Comparison of ENCODE assay signal across 1 cellular context in the genomic region with DNA sequence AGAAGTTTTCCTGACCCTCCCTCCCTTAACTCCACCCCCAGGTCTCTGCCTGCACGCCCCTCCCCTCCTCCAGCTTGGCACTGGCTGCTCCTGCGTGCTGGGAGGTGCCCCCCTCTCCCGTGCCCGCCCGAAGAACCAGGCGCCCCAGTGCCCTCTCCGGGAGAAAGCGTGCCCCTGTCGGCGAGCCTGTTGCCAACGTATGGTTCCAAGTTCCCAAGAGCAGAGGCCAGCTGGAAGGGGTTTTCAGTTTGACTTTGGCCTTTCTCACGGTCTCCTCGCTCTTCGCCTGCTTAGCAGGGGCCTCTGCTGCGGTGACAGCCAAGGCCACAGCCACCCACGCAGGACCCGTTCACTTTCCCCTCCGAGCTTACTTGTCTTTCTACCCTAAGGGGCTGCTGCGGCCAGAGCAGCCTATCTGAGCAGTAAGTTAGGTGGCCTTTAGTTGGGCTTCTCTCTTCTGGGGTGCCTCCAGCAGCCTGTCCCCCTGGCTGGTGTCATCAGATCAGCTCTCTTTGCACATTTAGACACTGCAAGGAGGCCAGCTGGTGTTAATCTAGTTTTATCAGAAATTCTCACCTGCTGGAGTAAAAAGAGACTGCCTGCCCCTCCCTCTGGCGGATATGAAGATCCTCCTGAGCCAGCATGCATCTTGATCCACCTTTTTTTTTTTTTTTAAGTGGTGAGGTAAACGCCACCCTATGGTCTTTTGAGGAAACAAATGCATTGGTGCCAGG.
TF ChIP-seq lines count a peak whose summit lies in the region.

No MANE protein-coding gene starts in this region.

TF ChIP-seq in GM12878, 131 proteins besides CTCF, POLR2A, EP300 and RAD21 (continued from another document):
- TF ChIP-seq, protein P1, sequence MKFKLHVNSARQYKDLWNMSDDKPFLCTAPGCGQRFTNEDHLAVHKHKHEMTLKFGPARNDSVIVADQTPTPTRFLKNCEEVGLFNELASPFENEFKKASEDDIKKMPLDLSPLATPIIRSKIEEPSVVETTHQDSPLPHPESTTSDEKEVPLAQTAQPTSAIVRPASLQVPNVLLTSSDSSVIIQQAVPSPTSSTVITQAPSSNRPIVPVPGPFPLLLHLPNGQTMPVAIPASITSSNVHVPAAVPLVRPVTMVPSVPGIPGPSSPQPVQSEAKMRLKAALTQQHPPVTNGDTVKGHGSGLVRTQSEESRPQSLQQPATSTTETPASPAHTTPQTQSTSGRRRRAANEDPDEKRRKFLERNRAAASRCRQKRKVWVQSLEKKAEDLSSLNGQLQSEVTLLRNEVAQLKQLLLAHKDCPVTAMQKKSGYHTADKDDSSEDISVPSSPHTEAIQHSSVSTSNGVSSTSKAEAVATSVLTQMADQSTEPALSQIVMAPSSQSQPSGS (IDR thresholded peaks at IDR 0.05; ENCODE audit: low read length) = no peak
- TF ChIP-seq ZNF384 (IDR thresholded peaks at IDR 0.05; ENCODE audit: borderline replicate concordance, low read depth, low read length) (peak; percentile 39; the same call in 1 of the 2 replicates), TCF12 (IDR thresholded peaks at IDR 0.05; ENCODE audit: low read depth, low read length) (peak; percentile 58; the same call in 1 of the 2 replicates), BHLHE40 (IDR thresholded peaks at IDR 0.05; ENCODE audit: borderline replicate concordance in 1 of 2, low read depth in 2 of 2, low read length in 1 of 2) (peak in 1 of 2 experiments; percentile 32; a peak in 1 of 4 replicates), MTA2 (IDR thresholded peaks at IDR 0.05; ENCODE audit: low read depth) (0 out of 2 replicates have a peak, but pooled peaks have one; percentile 15), CHD2 (IDR thresholded peaks at IDR 0.05; ENCODE audit: borderline replicate concordance, low read depth, low read length) (no peak), FOS (IDR thresholded peaks at IDR 0.05; ENCODE audit: borderline replicate concordance, extremely low read depth, insufficient read length) (no peak), MEF2A (IDR thresholded peaks at IDR 0.05; ENCODE audit: insufficient read depth, low read depth, low read length) (no peak), IKZF2 (IDR thresholded peaks at IDR 0.05) (peak; percentile 22; a peak in 1 of 4 replicates), DPF2 (IDR thresholded peaks at IDR 0.05) (0 out of 2 replicates have a peak, but pooled peaks have one; percentile 43), IKZF1 (conservative IDR thresholded peaks at IDR 0.05) (peak; percentile 32; the same call in 1 of the 2 replicates), ESRRA (IDR thresholded peaks at IDR 0.05; ENCODE audit: low read length) (no peak), JUNB (IDR thresholded peaks at IDR 0.05) (no peak), RUNX3 (IDR thresholded peaks at IDR 0.05; ENCODE audit: low read length) (peak; percentile 79), MXI1 (IDR thresholded peaks at IDR 0.05; ENCODE audit: low read depth, low read length) (no peak), CEBPB (IDR thresholded peaks at IDR 0.05; ENCODE audit: borderline replicate concordance in 1 of 2, low read depth in 2 of 2, low read length in 2 of 2) (no peak), SIN3A (IDR thresholded peaks at IDR 0.05; ENCODE audit: low read depth, low read length) (no peak), EGR1 (IDR thresholded peaks at IDR 0.05; ENCODE audit: borderline replicate concordance in 1 of 2, low read depth in 2 of 2, low read length in 2 of 2) (peak in 1 of 2 experiments; percentile 74; a peak in 2 of 3 replicates), ATF7 (IDR thresholded peaks at IDR 0.05; ENCODE audit: low read depth) (peak; percentile 21; the same call in 1 of the 2 replicates), BACH1 (IDR thresholded peaks at IDR 0.05; ENCODE audit: borderline replicate concordance) (peak; percentile 24; the same call in 1 of the 2 replicates), JUND (IDR thresholded peaks at IDR 0.05; ENCODE audit: low read depth, low read length) (no peak), NR2F1 (conservative IDR thresholded peaks at IDR 0.05) (peak; percentile 27; the same call in 1 of the 2 replicates), MYC (IDR thresholded peaks at IDR 0.05; ENCODE audit: insufficient read depth, insufficient read length, insufficient replicate concordance, low read length, severe bottlenecking) (no peak), LARP7 (IDR thresholded peaks at IDR 0.05) (0 out of 2 replicates have a peak, but pooled peaks have one; percentile 35)
- TF ChIP-seq, protein P2, sequence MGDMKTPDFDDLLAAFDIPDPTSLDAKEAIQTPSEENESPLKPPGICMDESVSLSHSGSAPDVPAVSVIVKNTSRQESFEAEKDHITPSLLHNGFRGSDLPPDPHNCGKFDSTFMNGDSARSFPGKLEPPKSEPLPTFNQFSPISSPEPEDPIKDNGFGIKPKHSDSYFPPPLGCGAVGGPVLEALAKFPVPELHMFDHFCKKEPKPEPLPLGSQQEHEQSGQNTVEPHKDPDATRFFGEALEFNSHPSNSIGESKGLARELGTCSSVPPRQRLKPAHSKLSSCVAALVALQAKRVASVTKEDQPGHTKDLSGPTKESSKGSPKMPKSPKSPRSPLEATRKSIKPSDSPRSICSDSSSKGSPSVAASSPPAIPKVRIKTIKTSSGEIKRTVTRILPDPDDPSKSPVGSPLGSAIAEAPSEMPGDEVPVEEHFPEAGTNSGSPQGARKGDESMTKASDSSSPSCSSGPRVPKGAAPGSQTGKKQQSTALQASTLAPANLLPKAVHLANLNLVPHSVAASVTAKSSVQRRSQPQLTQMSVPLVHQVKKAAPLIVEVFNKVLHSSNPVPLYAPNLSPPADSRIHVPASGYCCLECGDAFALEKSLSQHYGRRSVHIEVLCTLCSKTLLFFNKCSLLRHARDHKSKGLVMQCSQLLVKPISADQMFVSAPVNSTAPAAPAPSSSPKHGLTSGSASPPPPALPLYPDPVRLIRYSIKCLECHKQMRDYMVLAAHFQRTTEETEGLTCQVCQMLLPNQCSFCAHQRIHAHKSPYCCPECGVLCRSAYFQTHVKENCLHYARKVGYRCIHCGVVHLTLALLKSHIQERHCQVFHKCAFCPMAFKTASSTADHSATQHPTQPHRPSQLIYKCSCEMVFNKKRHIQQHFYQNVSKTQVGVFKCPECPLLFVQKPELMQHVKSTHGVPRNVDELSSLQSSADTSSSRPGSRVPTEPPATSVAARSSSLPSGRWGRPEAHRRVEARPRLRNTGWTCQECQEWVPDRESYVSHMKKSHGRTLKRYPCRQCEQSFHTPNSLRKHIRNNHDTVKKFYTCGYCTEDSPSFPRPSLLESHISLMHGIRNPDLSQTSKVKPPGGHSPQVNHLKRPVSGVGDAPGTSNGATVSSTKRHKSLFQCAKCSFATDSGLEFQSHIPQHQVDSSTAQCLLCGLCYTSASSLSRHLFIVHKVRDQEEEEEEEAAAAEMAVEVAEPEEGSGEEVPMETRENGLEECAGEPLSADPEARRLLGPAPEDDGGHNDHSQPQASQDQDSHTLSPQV (IDR thresholded peaks at IDR 0.05) = no peak
- TF ChIP-seq, protein P3, sequence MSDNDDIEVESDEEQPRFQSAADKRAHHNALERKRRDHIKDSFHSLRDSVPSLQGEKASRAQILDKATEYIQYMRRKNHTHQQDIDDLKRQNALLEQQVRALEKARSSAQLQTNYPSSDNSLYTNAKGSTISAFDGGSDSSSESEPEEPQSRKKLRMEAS (IDR thresholded peaks at IDR 0.05; ENCODE audit: low read depth, low read length) = no peak
